14 cellular contexts compared by ENCODE assay signal in the genomic region with DNA sequence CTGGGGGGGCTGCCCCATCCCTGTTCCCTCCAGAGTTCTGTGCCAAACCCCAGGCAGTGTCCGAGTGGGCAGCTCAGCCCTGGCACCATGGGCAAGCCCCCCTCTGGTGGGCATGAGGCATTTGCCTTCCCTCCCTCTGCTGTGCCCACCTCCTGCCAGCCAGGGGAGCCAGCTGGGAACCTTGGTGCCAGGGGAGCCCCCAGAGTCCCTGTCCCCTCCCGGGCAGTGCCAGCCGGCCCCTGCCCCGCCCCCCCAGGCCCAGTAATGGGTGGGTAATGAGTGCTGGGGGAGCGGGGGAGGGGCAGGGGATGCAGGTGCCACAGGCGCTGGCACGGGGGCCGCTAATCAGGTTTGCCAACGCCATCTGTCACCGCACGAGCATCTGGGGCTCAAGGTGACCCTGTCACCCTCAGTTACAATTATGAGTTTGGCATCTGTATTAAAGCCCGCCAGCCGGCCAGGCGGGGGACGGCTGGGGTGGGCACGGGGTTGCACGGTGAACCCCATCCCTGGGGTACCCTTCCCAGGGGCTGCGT.
"Had no signal": no experiment of that assay in that cellular context is flagged by ENCODE, and none has a peak within 500 bp of the region (broad histone marks: within the 10 kb centered on the region; RNA-seq: fewer than 3 reads in every experiment).

No MANE protein-coding gene starts in this region.

- H3K36me3 ChIP-seq: gastrocnemius medialis, neural progenitor cell had no signal

- H2AFZ ChIP-seq: neural progenitor cell, parathyroid adenoma had no signal

- DNase-seq: activated CD4-positive, CD25-positive, alpha-beta regulatory T cell treated with anti-CD3 and anti-CD28 coated beads, Interleukin-2, amount 50 U/mL, for 72 hours; activated naive CD4-positive, alpha-beta T cell; activated T-cell treated with anti-CD3 and anti-CD28 coated beads for 4 hours; aorta; gastrocnemius medialis; left cardiac atrium; naive B cell; stimulated activated CD4-positive, alpha-beta T cell treated with anti-CD3 and anti-CD28 coated beads, Interleukin-12 subunit alpha, Interleukin-12 subunit beta, amount 100 ng/mL, for 4 hours; stimulated activated CD4-positive, alpha-beta T cell treated with anti-CD3 and anti-CD28 coated beads, Interleukin-2, amount 100 ng/mL, for 24 hours had no signal

- H3K27ac ChIP-seq: epithelial cell of prostate, gastrocnemius medialis, neural progenitor cell, parathyroid adenoma had no signal

- H3K27me3 ChIP-seq: gastrocnemius medialis had no signal

- H3K79me2 ChIP-seq: parathyroid adenoma had no signal

- H3K4me2 ChIP-seq: neural progenitor cell had no signal

- H3K4me3 ChIP-seq: gastrocnemius medialis, lung, neural progenitor cell had no signal

- H3K4me1 ChIP-seq: gastrocnemius medialis, neural progenitor cell, parathyroid adenoma had no signal

- ATAC-seq: gastrocnemius medialis; left cardiac atrium; stimulated activated effector memory CD8-positive, alpha-beta T cell treated with anti-CD3 and anti-CD28 coated beads, Interleukin-12 subunit alpha, Interleukin-12 subunit beta, amount 100 ng/mL, for 72 hours had no signal

- H3K9ac ChIP-seq: neural progenitor cell, parathyroid adenoma had no signal

- H3K9me3 ChIP-seq: gastrocnemius medialis had no signal
